In the genomic region with DNA sequence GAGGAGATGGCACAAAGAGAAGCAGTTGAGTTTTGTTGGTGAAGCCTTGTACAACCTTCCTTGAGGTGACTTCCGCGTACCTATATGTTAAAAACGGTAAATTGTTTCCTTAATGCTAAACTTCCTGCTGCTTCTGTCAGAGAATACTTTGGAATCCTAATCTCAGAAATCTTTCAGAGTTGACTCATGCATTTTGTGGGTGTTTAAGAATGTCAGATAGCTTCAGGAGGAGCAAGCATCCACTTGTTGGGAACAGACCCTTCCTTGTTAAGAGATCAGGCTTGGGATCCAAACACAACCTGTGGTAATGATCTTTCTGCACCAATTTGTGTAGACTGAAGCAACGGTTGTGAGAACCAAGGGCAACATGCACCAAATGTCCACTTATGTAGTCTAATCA, we compare ENCODE assay signal across 15 cellular contexts. TPM values are rescaled to one million over a fixed set of nuclear protein-coding genes. Genes with fewer than 3 reads are reported as not detected.
A peak's percentile ranks its signal among the peaks of the same experiment; 100 is the strongest.
DNase-seq lines count a peak whose midpoint lies in the region; ATAC-seq and TF ChIP-seq lines count a peak whose summit lies in the region.
"Had no signal": no experiment of that assay in that cellular context is flagged by ENCODE, and none has a peak within 500 bp of the region (broad histone marks: within the 10 kb centered on the region; RNA-seq: fewer than 3 reads in every experiment).

No MANE protein-coding gene starts in this region.

- peaks cover 92% of the 10 kb centered on the region for H3K4me1 Mint-ChIP-seq in Calu3 (ENCODE audit: low read depth, unreplicated experiment)
- H3K4me1 Mint-ChIP-seq in activated CD8-positive, alpha-beta T cell treated with anti-CD3 and anti-CD28 coated beads, Interleukin-2, amount 10 ng/mL, durations not matched to agents 7 days and 5 days (ENCODE audit: low read depth), result peaks cover 12% of the 10 kb centered on the region

- intact Hi-C loops in Calu3 (cut with micrococcal nuclease; ENCODE audit: unreplicated experiment) (loop anchor here (2.0 to 5.0 kb wide), 2 partner anchors 35 to 111 kb away; no protein-coding TSS in a partner anchor), breast epithelium (cut with DNase I; ENCODE audit: low total_unique reads) (no loop called here), tibial artery (cut with DNase I; ENCODE audit: low total_unique reads) (no loop called here)

- peak overlapping the region; percentile 36 for H3K27ac Mint-ChIP-seq in Calu3 (ENCODE audit: unreplicated experiment)
- no peak overlapping the region for H3K27ac Mint-ChIP-seq in activated CD8-positive, alpha-beta T cell treated with anti-CD3 and anti-CD28 coated beads, Interleukin-2, amount 10 ng/mL, durations not matched to agents 7 days and 5 days
- H3K27ac Mint-ChIP-seq: CD4-positive, alpha-beta T cell had no signal

- TF ChIP-seq POLR2A in breast epithelium (IDR thresholded peaks at IDR 0.05), result no peak

- H3K4me1 ChIP-seq in breast epithelium, result peaks cover 2 to 16% of the 10 kb centered on the region in 2 donors
- peaks cover 0 to 57% (median 27%) of the 10 kb centered on the region in 4 donors for H3K4me1 ChIP-seq in tibial artery
- H3K4me1 ChIP-seq: colonic mucosa, SJSA1 had no signal

- H3K27ac ChIP-seq in breast epithelium (peak overlapping the region; percentile 80 to 88), tibial artery (peak overlapping the region in 1 of 2 donors; percentile 15)
- H3K27ac ChIP-seq: colonic mucosa, SJSA1, upper lobe of right lung had no signal

- POLR2A ChIA-PET in activated CD8-positive, alpha-beta T cell treated with anti-CD3 and anti-CD28 coated beads, Interleukin-2, amount 10 ng/mL, durations not matched to agents 7 days and 5 days (lab: Charles Lee), result no interaction called here

- H3K9me3 ChIP-seq in breast epithelium (no peaks in the 10 kb centered on the region), tibial artery (no peaks in the 10 kb centered on the region)
- H3K9me3 ChIP-seq: colonic mucosa, SJSA1, upper lobe of right lung had no signal

- H3K36me3 Mint-ChIP-seq in Calu3 (ENCODE audit: insufficient read depth, unreplicated experiment), result peaks cover 16% of the 10 kb centered on the region
- peaks cover 6% of the 10 kb centered on the region for H3K36me3 Mint-ChIP-seq in activated CD8-positive, alpha-beta T cell treated with anti-CD3 and anti-CD28 coated beads, Interleukin-2, amount 10 ng/mL, durations not matched to agents 7 days and 5 days (ENCODE audit: low read depth)

- DNase-seq in Calu3 (peak; percentile 30), LoVo (ENCODE audit: low spot score) (peak; percentile 75), breast epithelium (ENCODE audit: low spot score in 2 of 2) (peak in 1 of 2 donors; percentile 43), kidney glomerular epithelial cell (lab: John Stamatoyannopoulos, UW) (peak; percentile 54), tibial artery (no peak)
- no peak for DNase-seq in activated CD8-positive, alpha-beta T cell treated with anti-CD3 and anti-CD28 coated beads, Interleukin-2, amount 10 ng/mL, durations not matched to agents 7 days and 5 days
- DNase-seq in activated effector memory CD4-positive, alpha-beta T cell treated with anti-CD3 and anti-CD28 coated beads, Interleukin-2, amount 50 U/mL, for 16 hours, result no peak
- DNase-seq: activated CD4-positive, alpha-beta T cell treated with anti-CD3 and anti-CD28 coated beads for 48 hours; CD4-positive, alpha-beta T cell; colonic mucosa; NCI-H1105; upper lobe of right lung had no signal

- no peak for ATAC-seq in activated CD8-positive, alpha-beta T cell treated with anti-CD3 and anti-CD28 coated beads, Interleukin-2, amount 10 ng/mL, durations not matched to agents 7 days and 5 days
- ATAC-seq in HG02870 (IDR thresholded peaks at IDR 0.05; ENCODE audit: unreplicated experiment), result no peak
- ATAC-seq: upper lobe of right lung had no signal

- H3K9me3 Mint-ChIP-seq in Calu3 (ENCODE audit: low read depth, unreplicated experiment), result no peaks in the 10 kb centered on the region
- H3K9me3 Mint-ChIP-seq in activated CD8-positive, alpha-beta T cell treated with anti-CD3 and anti-CD28 coated beads, Interleukin-2, amount 10 ng/mL, durations not matched to agents 7 days and 5 days (ENCODE audit: insufficient read depth), result no peaks in the 10 kb centered on the region
- H3K9me3 Mint-ChIP-seq: CD4-positive, alpha-beta T cell had no signal

- no peak for TF ChIP-seq CTCF in Calu3 (IDR thresholded peaks at IDR 0.05; ENCODE audit: unreplicated experiment)
- no peak for TF ChIP-seq CTCF in breast epithelium (IDR thresholded peaks at IDR 0.05)
- TF ChIP-seq CTCF in tibial artery (IDR thresholded peaks at IDR 0.05), result no peak

- H3K4me3 ChIP-seq in breast epithelium (no peak overlapping the region), tibial artery (no peak overlapping the region)
- H3K4me3 ChIP-seq: colonic mucosa, SJSA1, skin epidermis, upper lobe of right lung had no signal

- H3K27me3 ChIP-seq in breast epithelium (no peaks in the 10 kb centered on the region), tibial artery (no peaks in the 10 kb centered on the region)
- H3K27me3 ChIP-seq: colonic mucosa, SJSA1, upper lobe of right lung had no signal

- no TSS peak for BruUV-seq in Calu3 (replicated peaks; lab: Mats Ljungman, UMichigan)

- H3K36me3 ChIP-seq in breast epithelium (no peaks in the 10 kb centered on the region), tibial artery (no peaks in the 10 kb centered on the region)
- H3K36me3 ChIP-seq: colonic mucosa, SJSA1, upper lobe of right lung had no signal

- CTCF ChIA-PET in Calu3 (lab: Charles Lee), result interaction anchor here (1.1 to 2.1 kb wide), 3 partner anchors 10 to 32 kb away, joined by 3 to 5 read pairs (median 5); a partner anchor contains a TSS
- CTCF ChIA-PET in activated CD8-positive, alpha-beta T cell treated with anti-CD3 and anti-CD28 coated beads, Interleukin-2, amount 10 ng/mL, durations not matched to agents 7 days and 5 days (lab: Charles Lee), result no interaction called here

- H3K4me3 Mint-ChIP-seq in Calu3 (ENCODE audit: low read depth, unreplicated experiment), result peak overlapping the region; percentile 29
- H3K4me3 Mint-ChIP-seq in activated CD8-positive, alpha-beta T cell treated with anti-CD3 and anti-CD28 coated beads, Interleukin-2, amount 10 ng/mL, durations not matched to agents 7 days and 5 days, result no peak overlapping the region
- H3K4me3 Mint-ChIP-seq: CD4-positive, alpha-beta T cell had no signal

- no peaks in the 10 kb centered on the region for H3K27me3 Mint-ChIP-seq in Calu3 (ENCODE audit: unreplicated experiment)
- no peaks in the 10 kb centered on the region for H3K27me3 Mint-ChIP-seq in activated CD8-positive, alpha-beta T cell treated with anti-CD3 and anti-CD28 coated beads, Interleukin-2, amount 10 ng/mL, durations not matched to agents 7 days and 5 days (ENCODE audit: low read depth)

RNA-seq across cellular contexts. Expression of a gene that starts 29.5 kb away (rescaled TPM):
- total RNA-seq in Calu3 (2022) (39.6 and 49.9 TPM in 2 replicates), breast epithelium (10 to 100 TPM; 18.2 to 47.3 (median 41.0) TPM)
- 100 to 1,000 TPM; 108 to 112 TPM for total RNA-seq in activated CD8-positive, alpha-beta T cell treated with anti-CD3 and anti-CD28 coated beads, Interleukin-2, amount 10 ng/mL, durations not matched to agents 7 days and 5 days

Comparison
In these comparisons a context has a peak if more than half of its experiments do, and no peak if none do; other contexts are left out.
1. DNase-seq: peak in Calu3 (single experiment), LoVo (single experiment) and kidney glomerular epithelial cell (single experiment); none in tibial artery (0 of 2), activated CD8-positive, alpha-beta T cell treated with anti-CD3 and anti-CD28 coated beads, Interleukin-2, amount 10 ng/mL, durations not matched to agents 7 days and 5 days (single experiment) and activated effector memory CD4-positive, alpha-beta T cell treated with anti-CD3 and anti-CD28 coated beads, Interleukin-2, amount 50 U/mL, for 16 hours (single experiment).